9 cellular contexts compared by ENCODE assay signal in genomic region chr17:48542114-48542955, GRCh38. TPM values are rescaled to one million over a fixed set of nuclear protein-coding genes. Genes with fewer than 3 reads are reported as not detected.
DNase-seq lines count a peak whose midpoint lies in the region; ATAC-seq, FAIRE-seq and TF ChIP-seq lines count a peak whose summit lies in the region.
"Had no signal": no experiment of that assay in that cellular context is flagged by ENCODE, and none has a peak within 500 bp of the region (broad histone marks: within the 10 kb centered on the region; RNA-seq: fewer than 3 reads in every experiment).

No MANE protein-coding gene starts in this region.

- H3K27me3 Mint-ChIP-seq in stimulated activated naive CD8-positive, alpha-beta T cell treated with anti-CD3 and anti-CD28 coated beads, Interleukin-15, Interleukin-2, amounts not matched to agents 100 ng/mL and 50 ng/mL, for 24 hours, result peaks cover 12% of the 10 kb centered on the region

- peaks cover 44% of the 10 kb centered on the region for H3K4me1 Mint-ChIP-seq in stimulated activated naive CD8-positive, alpha-beta T cell treated with anti-CD3 and anti-CD28 coated beads, Interleukin-15, Interleukin-2, amounts not matched to agents 100 ng/mL and 50 ng/mL, for 24 hours (ENCODE audit: low read depth)

- H3K27ac ChIP-seq in cardiac muscle cell, result peak overlapping the region; percentile 98
- H3K27ac ChIP-seq in adipose tissue (ENCODE audit: low read depth, low read length), result peak overlapping the region; percentile 93
- H3K27ac ChIP-seq in kidney (ENCODE audit: low read depth in 2 of 2, low read length in 2 of 2), result peak overlapping the region; percentile 97 to 98

- H3K4me1 ChIP-seq in cardiac muscle cell (ENCODE audit: low read depth), result peaks cover 35% of the 10 kb centered on the region
- peaks cover 17 to 22% of the 10 kb centered on the region in 2 donors for H3K4me1 ChIP-seq in kidney (ENCODE audit: control insufficient read depth in 1 of 2, insufficient read depth in 1 of 2, low read depth in 1 of 2, low read length in 2 of 2)

- H3K36me3 Mint-ChIP-seq in stimulated activated naive CD8-positive, alpha-beta T cell treated with anti-CD3 and anti-CD28 coated beads, Interleukin-15, Interleukin-2, amounts not matched to agents 100 ng/mL and 50 ng/mL, for 24 hours (ENCODE audit: low read depth), result peaks cover 3% of the 10 kb centered on the region

- no peaks in the 10 kb centered on the region for H3K27me3 ChIP-seq in cardiac muscle cell

- H3K27ac Mint-ChIP-seq in stimulated activated naive CD8-positive, alpha-beta T cell treated with anti-CD3 and anti-CD28 coated beads, Interleukin-15, Interleukin-2, amounts not matched to agents 100 ng/mL and 50 ng/mL, for 24 hours, result peak overlapping the region; percentile 98

- 4 to 16% (median 7%) methylated on average over 30 of the region's 30 CpGs for WGBS in adipose tissue, 3 donors

- TF ChIP-seq CTCF in cardiac muscle cell (IDR thresholded peaks at IDR 0.05; ENCODE audit: low read depth, low read length), result no peak
- no peak for TF ChIP-seq CTCF in kidney (IDR thresholded peaks at IDR 0.05; ENCODE audit: borderline replicate concordance, extremely low read depth, insufficient read depth)

- no peak for FAIRE-seq in kidney (lab: Jason Lieb, UNC)

- H3K9me3 ChIP-seq in cardiac muscle cell (ENCODE audit: low read depth) (no peaks in the 10 kb centered on the region), kidney (ENCODE audit: control insufficient read depth in 1 of 2, low read length in 2 of 2) (no peaks in the 10 kb centered on the region)

- no peaks in the 10 kb centered on the region for H3K9me3 Mint-ChIP-seq in stimulated activated naive CD8-positive, alpha-beta T cell treated with anti-CD3 and anti-CD28 coated beads, Interleukin-15, Interleukin-2, amounts not matched to agents 100 ng/mL and 50 ng/mL, for 24 hours

- intact Hi-C loops in Right ventricle myocardium superior (cut with DNase I) (no loop called here), kidney (cut with DNase I) (loop anchor here (5.0 kb wide), 1 partner anchor 35 kb away; the partner anchor contains the start of gene HOXB4)

- H3K4me3 ChIP-seq in cardiac muscle cell (peak overlapping the region; percentile 90), kidney (ENCODE audit: low read length in 2 of 2) (peak overlapping the region; percentile 85 to 89)

- peak overlapping the region; percentile 90 to 99 for H3K9ac ChIP-seq in kidney (ENCODE audit: low read length in 2 of 2)

- DNase-seq in cardiac muscle cell (ENCODE audit: low read depth in 1 of 2, low spot score in 1 of 2), result peak in 1 of 2 donors; percentile 60
- DNase-seq in Right ventricle myocardium superior, result no peak
- peak; percentile 78 for DNase-seq in kidney
- DNase-seq in NCI-H526 treated with DMSO at 0.1 percent for 48 hours (lab: John Stamatoyannopoulos, UW), result no peak

- peak overlapping the region; percentile 97 for H3K4me3 Mint-ChIP-seq in stimulated activated naive CD8-positive, alpha-beta T cell treated with anti-CD3 and anti-CD28 coated beads, Interleukin-15, Interleukin-2, amounts not matched to agents 100 ng/mL and 50 ng/mL, for 24 hours

- ATAC-seq in Right ventricle myocardium superior (ENCODE audit: poor library complexity), result no peak
- no peak for ATAC-seq in GM19351 (IDR thresholded peaks at IDR 0.05; ENCODE audit: unreplicated experiment)
- ATAC-seq in GM21619 (IDR thresholded peaks at IDR 0.05; ENCODE audit: unreplicated experiment), result no peak

- H3K36me3 ChIP-seq in cardiac muscle cell (peaks cover 7% of the 10 kb centered on the region), kidney (ENCODE audit: control insufficient read depth in 1 of 2, insufficient read depth in 2 of 2, low read length in 2 of 2) (no peaks in the 10 kb centered on the region)

RNA-seq across cellular contexts. Expression of gene HOXB2, which starts 2.6 kb away (rescaled TPM):
- total RNA-seq in cardiac muscle cell (111 and 114 TPM in 2 replicates), Right ventricle myocardium superior (2.7 TPM), kidney (61.9 TPM)
- polyA plus RNA-seq in cardiac muscle cell (107 and 116 TPM in 2 replicates), adipose tissue (10 to 100 TPM in 2 of 3 donors, 1 to 10 TPM in 1; 5.0 to 33.9 (median 24.3) TPM), kidney (ENCODE audit: insufficient read depth, low read depth, low replicate concordance) (30.7 TPM)

RNA-seq across cellular contexts. Expression of gene HOXB1, which starts 11.5 kb away (rescaled TPM):
- total RNA-seq in cardiac muscle cell, result 5.9 and 6.6 TPM in 2 replicates
- 9.1 and 12.4 TPM in 2 replicates for polyA plus RNA-seq in cardiac muscle cell
- not detected for total RNA-seq in Right ventricle myocardium superior
- polyA plus RNA-seq in adipose tissue, result under 1 TPM in 1 of 3 donors, not detected in 2; 0.45 TPM
- total RNA-seq in kidney, result not detected
- polyA plus RNA-seq in kidney (ENCODE audit: insufficient read depth, low read depth, low replicate concordance), result not detected
- total RNA-seq: activated CD8-positive, alpha-beta memory T cell treated with anti-CD3 and anti-CD28 coated beads for 36 hours had no signal

RNA-seq across cellular contexts. Expression of gene HOXB4, which starts 35.8 kb away (rescaled TPM):
- 12.2 and 12.5 TPM in 2 replicates for total RNA-seq in cardiac muscle cell
- 5.4 TPM in 2 replicates for polyA plus RNA-seq in cardiac muscle cell
- 0.75 TPM for total RNA-seq in Right ventricle myocardium superior
- 1 to 10 TPM; 1.1 to 5.4 (median 3.6) TPM for polyA plus RNA-seq in adipose tissue
- 22.6 TPM for total RNA-seq in kidney
- 4.4 TPM for polyA plus RNA-seq in kidney (ENCODE audit: insufficient read depth, low read depth, low replicate concordance)

RNA-seq across cellular contexts. Expression of gene HOXB3, which starts 47.7 kb away (rescaled TPM):
- total RNA-seq in cardiac muscle cell (37.7 and 42.4 TPM in 2 replicates), Right ventricle myocardium superior (1.6 TPM), kidney (99.0 TPM)
- polyA plus RNA-seq in cardiac muscle cell (24.7 and 24.9 TPM in 2 replicates), adipose tissue (10 to 100 TPM in 1 of 3 donors, 1 to 10 TPM in 2; 2.6 to 10.2 (median 9.6) TPM), kidney (ENCODE audit: insufficient read depth, low read depth, low replicate concordance) (12.1 TPM)

RNA-seq across cellular contexts. Expression of gene HOXB5, which starts 51.2 kb away (rescaled TPM):
- total RNA-seq in cardiac muscle cell (0.24 TPM in 1 of 2 replicates, not detected in the other), Right ventricle myocardium superior (0.13 TPM), kidney (27.0 TPM)
- polyA plus RNA-seq in cardiac muscle cell (0.46 and 1.9 TPM in 2 replicates), adipose tissue (1 to 10 TPM in 2 of 3 donors, under 1 TPM in 1; 0.59 to 3.9 (median 2.2) TPM), kidney (ENCODE audit: insufficient read depth, low read depth, low replicate concordance) (12.3 TPM)
- total RNA-seq: activated CD8-positive, alpha-beta memory T cell treated with anti-CD3 and anti-CD28 coated beads for 36 hours had no signal

Comparison
In these comparisons a context has a peak if more than half of its experiments do, and no peak if none do; other contexts are left out.
1. RNA of gene HOXB2, which starts 2.6 kb away (total RNA-seq): 111 to 114 TPM in cardiac muscle cell and 61.9 TPM in kidney (single experiment); 2.7 TPM in Right ventricle myocardium superior (single experiment); every median in the first group is over 10 times any median in the second.
2. Peak in every context shown above with its lines, with median percentiles within 50 percentile points of each other: H3K27ac ChIP-seq.